26 cellular contexts compared by ENCODE assay signal in genomic region chr10:33734393-33735110, GRCh38.
DNase-seq lines count a peak whose midpoint lies in the region; ATAC-seq, FAIRE-seq and TF ChIP-seq lines count a peak whose summit lies in the region.
"Had no signal": no experiment of that assay in that cellular context is flagged by ENCODE, and none has a peak within 500 bp of the region (broad histone marks: within the 10 kb centered on the region; RNA-seq: fewer than 3 reads in every experiment).

No MANE protein-coding gene starts in this region.

- H3K79me2 ChIP-seq in ACC112 (ENCODE audit: control insufficient read depth, insufficient read depth, low read length, unreplicated experiment): no peaks in the 10 kb centered on the region
- no peaks in the 10 kb centered on the region for H3K79me2 ChIP-seq in astrocyte (ENCODE audit: insufficient read depth, low read length)

- peaks cover 2% of the 10 kb centered on the region for H3K4me1 Mint-ChIP-seq in astrocyte (ENCODE audit: low read depth, unreplicated experiment)
- H3K4me1 Mint-ChIP-seq: naive B cell; stimulated activated effector memory CD8-positive, alpha-beta T cell treated with anti-CD3 and anti-CD28 coated beads, Interleukin-12 subunit alpha, Interleukin-12 subunit beta, amount 100 ng/mL, for 72 hours had no signal

- H3K4me3 ChIP-seq in ACC112 (ENCODE audit: low read depth, low read length) (no peak overlapping the region), astrocyte (ENCODE audit: insufficient read depth, low read depth, low read length) (no peak overlapping the region)

- no peak overlapping the region for H3K4me3 Mint-ChIP-seq in astrocyte (ENCODE audit: unreplicated experiment)
- H3K4me3 Mint-ChIP-seq: naive B cell; stimulated activated effector memory CD8-positive, alpha-beta T cell treated with anti-CD3 and anti-CD28 coated beads, Interleukin-12 subunit alpha, Interleukin-12 subunit beta, amount 100 ng/mL, for 72 hours had no signal

- peaks cover 19% of the 10 kb centered on the region for H3K4me1 ChIP-seq in ACC112 (ENCODE audit: control insufficient read depth, insufficient read depth, low read length, unreplicated experiment)
- H3K4me1 ChIP-seq in astrocyte (ENCODE audit: insufficient read depth, low read length): no peaks in the 10 kb centered on the region

- H3K27me3 ChIP-seq in ACC112 (ENCODE audit: insufficient read depth, low read length): no peaks in the 10 kb centered on the region
- H3K27me3 ChIP-seq in astrocyte (ENCODE audit: insufficient read depth, low read length): peaks cover 3% of the 10 kb centered on the region

- no peak overlapping the region for H3K9ac ChIP-seq in astrocyte (ENCODE audit: low read length)

- H3K36me3 ChIP-seq in ACC112 (ENCODE audit: insufficient read depth, low read length) (no peaks in the 10 kb centered on the region), astrocyte (ENCODE audit: insufficient read depth, low read length) (no peaks in the 10 kb centered on the region)

- ATAC-seq in GM21528 (IDR thresholded peaks at IDR 0.05; ENCODE audit: low FRiP score, unreplicated experiment): no peak
- no peak for ATAC-seq in HG03432 (IDR thresholded peaks at IDR 0.05; ENCODE audit: unreplicated experiment)
- ATAC-seq: HepG2; stimulated activated effector memory CD8-positive, alpha-beta T cell treated with anti-CD3 and anti-CD28 coated beads, Interleukin-12 subunit alpha, Interleukin-12 subunit beta, amount 100 ng/mL, for 72 hours had no signal

- H3K9me3 Mint-ChIP-seq in astrocyte (ENCODE audit: unreplicated experiment): no peaks in the 10 kb centered on the region

- no peak for TF ChIP-seq CTCF in astrocyte (IDR thresholded peaks at IDR 0.05; ENCODE audit: insufficient read depth, low read depth, low read length)

- no peaks in the 10 kb centered on the region for H4K20me1 ChIP-seq in astrocyte (ENCODE audit: insufficient read depth, low read length)

- H3K36me3 Mint-ChIP-seq in astrocyte (ENCODE audit: low read depth, unreplicated experiment): no peaks in the 10 kb centered on the region
- H3K36me3 Mint-ChIP-seq: naive B cell; stimulated activated effector memory CD8-positive, alpha-beta T cell treated with anti-CD3 and anti-CD28 coated beads, Interleukin-12 subunit alpha, Interleukin-12 subunit beta, amount 100 ng/mL, for 72 hours had no signal

- peak overlapping the region; percentile 40; the same call in 1 of the 2 replicates for H3K27ac ChIP-seq in ACC112 (ENCODE audit: low read depth, low read length)
- H3K27ac ChIP-seq in astrocyte (ENCODE audit: low read depth, low read length): no peak overlapping the region
- H3K27ac ChIP-seq: HL-60, VCaP had no signal

- H2AFZ ChIP-seq in ACC112 (ENCODE audit: low read length, unreplicated experiment): no peak overlapping the region
- no peak overlapping the region for H2AFZ ChIP-seq in astrocyte (ENCODE audit: low read depth, low read length)

- DNase-seq in HTR-8/SVneo (ENCODE audit: insufficient read length, low spot score): peak; percentile 24
- peak; percentile 64 for DNase-seq in astrocyte (ENCODE audit: low read depth)
- DNase-seq in kidney glomerular epithelial cell (lab: John Stamatoyannopoulos, UW): peak; percentile 85
- no peak for DNase-seq in NCI-H187 (lab: John Stamatoyannopoulos, UW)
- no peak for DNase-seq in OCI-M2 (lab: John Stamatoyannopoulos, UW; ENCODE audit: unreplicated experiment)
- DNase-seq: ACHN; activated CD4-positive, alpha-beta T cell treated with anti-CD3 and anti-CD28 coated beads for 48 hours; activated naive CD4-positive, alpha-beta T cell; activated T-cell treated with anti-CD3 and anti-CD28 coated beads, Interleukin-2, amount 50 U/mL, for 48 hours; DMS53; glutamatergic neuron; H7; left cardiac atrium; naive B cell; NCI-H1105 treated with DMSO at 0.1 percent for 48 hours; NCI-H2029 treated with DMSO at 0.1 percent for 48 hours; NCI-H446 treated with DMSO at 0.1 percent for 48 hours; stimulated activated CD4-positive, alpha-beta T cell treated with anti-CD3 and anti-CD28 coated beads, Interleukin-2, amount 100 ng/mL, for 48 hours had no signal

- no peak overlapping the region for H3K27ac Mint-ChIP-seq in astrocyte (ENCODE audit: unreplicated experiment)
- H3K27ac Mint-ChIP-seq: naive B cell; stimulated activated effector memory CD8-positive, alpha-beta T cell treated with anti-CD3 and anti-CD28 coated beads, Interleukin-12 subunit alpha, Interleukin-12 subunit beta, amount 100 ng/mL, for 72 hours had no signal

- H3K9me3 ChIP-seq in astrocyte (ENCODE audit: insufficient read depth, low read depth, low read length): no peaks in the 10 kb centered on the region

- FAIRE-seq in HTR-8/SVneo (lab: Jason Lieb, UNC) (peak; percentile 20), astrocyte (lab: Jason Lieb, UNC) (peak; percentile 20)
- FAIRE-seq: endometrium, HepG2 had no signal

- H3K4me2 ChIP-seq in astrocyte (ENCODE audit: low read length): no peak overlapping the region

- H3K27me3 Mint-ChIP-seq in astrocyte (ENCODE audit: low read depth, unreplicated experiment): peaks cover 15% of the 10 kb centered on the region
- H3K27me3 Mint-ChIP-seq: naive B cell had no signal

Comparison
In these comparisons a context has a peak if more than half of its experiments do, and no peak if none do; other contexts are left out.
1. DNase-seq: peak in HTR-8/SVneo (single experiment), astrocyte (single experiment) and kidney glomerular epithelial cell (single experiment); none in NCI-H187 (0 of 2) and OCI-M2 (single experiment).